ENCODE assay signal across 8 cellular contexts in the genomic region with DNA sequence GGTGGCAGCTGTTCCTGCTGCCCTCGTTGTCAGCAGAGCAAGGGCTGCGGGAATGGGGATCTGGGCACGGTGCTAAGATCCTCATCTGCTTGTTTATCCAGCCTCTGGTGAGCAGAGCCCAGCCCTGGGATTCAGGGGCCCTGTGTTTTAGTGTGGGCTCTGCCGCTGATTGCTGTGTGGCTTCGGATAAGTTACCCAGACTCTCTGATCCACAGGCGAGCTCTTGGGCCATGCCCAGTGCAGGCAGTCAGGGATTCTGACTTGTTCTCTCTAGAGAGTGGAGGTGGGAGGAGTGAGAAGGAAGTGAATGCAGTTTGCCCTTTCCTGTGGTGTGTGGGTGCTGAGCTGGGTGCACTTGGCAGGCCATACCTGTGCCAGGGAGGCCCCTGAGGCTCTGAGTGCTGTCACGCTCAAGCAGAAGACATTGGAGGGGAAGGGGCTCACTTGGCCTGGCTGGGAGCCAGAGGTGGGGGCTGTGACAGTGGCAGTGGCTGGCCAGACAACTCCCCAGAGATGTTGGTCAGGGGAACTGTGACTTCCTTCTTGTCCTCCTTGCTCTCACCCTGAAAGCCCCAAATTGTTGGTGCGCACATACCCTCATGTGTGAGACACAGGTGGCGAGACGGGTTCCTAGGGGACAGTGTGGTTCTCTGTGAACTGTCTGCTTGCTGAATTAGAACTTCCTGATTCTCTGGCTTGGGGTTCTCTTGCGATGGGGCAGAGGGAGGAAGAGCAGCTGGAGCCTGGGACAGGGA. TPM values are rescaled to one million over a fixed set of nuclear protein-coding genes. Genes with fewer than 3 reads are reported as not detected.
DNase-seq lines count a peak whose midpoint lies in the region; ATAC-seq and TF ChIP-seq lines count a peak whose summit lies in the region.

No MANE protein-coding gene starts in this region.

- H3K27me3 Mint-ChIP-seq in IgD-negative memory B cell, result no peaks in the 10 kb centered on the region
- H3K27me3 Mint-ChIP-seq in glutamatergic neuron (ENCODE audit: unreplicated experiment), result peaks cover 9% of the 10 kb centered on the region

- TF ChIP-seq CTCF in GM13977 (IDR thresholded peaks at IDR 0.05; ENCODE audit: extremely low read depth, insufficient read depth, missing control alignments) (no peak), heart left ventricle (IDR thresholded peaks at IDR 0.05) (no peak), glutamatergic neuron (IDR thresholded peaks at IDR 0.05; ENCODE audit: partially characterized antibody, unreplicated experiment) (no peak)

- DNase-seq in GM13977 (ENCODE audit: low spot score) (peak; percentile 61), NCI-H774 (lab: John Stamatoyannopoulos, UW) (no peak), globus pallidus (ENCODE audit: low spot score) (no peak), heart left ventricle (no peak), glutamatergic neuron (no peak)

- intact Hi-C loops in heart left ventricle (cut with DNase I), result no loop called here

- ATAC-seq in GM21447 (IDR thresholded peaks at IDR 0.05; ENCODE audit: unreplicated experiment) (peak; percentile 59), heart left ventricle (no peak)

- H3K4me1 ChIP-seq in heart left ventricle, result peaks cover 0 to 49% (median 21%) of the 10 kb centered on the region in 12 donors

- peak overlapping the region; percentile 52 for H3K27ac ChIP-seq in cingulate gyrus (ENCODE audit: low read depth, low read length)
- H3K27ac ChIP-seq in heart left ventricle, result peak overlapping the region in 3 of 12 donors; percentile 18 to 60 (median 21)

- no peaks in the 10 kb centered on the region for H3K27me3 ChIP-seq in heart left ventricle

- WGBS in heart left ventricle, 4 donors, result 80 to 82% (median 81%) methylated on average over 9 to 11 of the region's 11 CpGs

- H3K9me3 Mint-ChIP-seq in IgD-negative memory B cell, result no peaks in the 10 kb centered on the region
- peaks cover 8% of the 10 kb centered on the region for H3K9me3 Mint-ChIP-seq in glutamatergic neuron (ENCODE audit: unreplicated experiment)

- peaks cover 18% of the 10 kb centered on the region for H3K36me3 Mint-ChIP-seq in IgD-negative memory B cell
- H3K36me3 Mint-ChIP-seq in glutamatergic neuron (ENCODE audit: unreplicated experiment), result no peaks in the 10 kb centered on the region

- no peaks in the 10 kb centered on the region for H3K9me3 ChIP-seq in heart left ventricle

- in situ Hi-C loops in GM13977 (cut with MboI; ENCODE audit: low pct_unique_long_range_greater_than_20kb, low sequenced_read_pairs, unreplicated experiment), result loop anchor here (5.0 kb wide), 1 partner anchor 52 kb away; no protein-coding TSS in a partner anchor

- peak overlapping the region; percentile 95 to 99 (median 98) for H3K27ac Mint-ChIP-seq in IgD-negative memory B cell
- H3K27ac Mint-ChIP-seq in glutamatergic neuron (ENCODE audit: unreplicated experiment), result no peak overlapping the region

- peaks cover 0 to 33% (median 12%) of the 10 kb centered on the region in 9 donors for H3K36me3 ChIP-seq in heart left ventricle

- H3K4me1 Mint-ChIP-seq in IgD-negative memory B cell (peaks cover 47 to 79% (median 66%) of the 10 kb centered on the region in 3 donors), glutamatergic neuron (ENCODE audit: low read depth, unreplicated experiment) (peaks cover 21% of the 10 kb centered on the region)

- H3K4me3 ChIP-seq in heart left ventricle, result no peak overlapping the region

- peak overlapping the region; percentile 72 to 89 (median 77) for H3K4me3 Mint-ChIP-seq in IgD-negative memory B cell
- no peak overlapping the region for H3K4me3 Mint-ChIP-seq in glutamatergic neuron (ENCODE audit: unreplicated experiment)

- TF ChIP-seq POLR2A in heart left ventricle (IDR thresholded peaks at IDR 0.05), result no peak

RNA-seq across cellular contexts. Expression of a gene that starts 43.7 kb away (rescaled TPM):
- 544 TPM for polyA plus RNA-seq in IgD-negative memory B cell
- total RNA-seq in heart left ventricle, result 10 to 100 TPM; 20.1 to 76.2 (median 37.3) TPM
- 10 to 100 TPM; 25.2 to 48.6 TPM for polyA plus RNA-seq in heart left ventricle
- 4.4 TPM for total RNA-seq in glutamatergic neuron (ENCODE audit: unreplicated experiment)
